1 cellular context compared by ENCODE assay signal in genomic region chr16:57144027-57144426, GRCh38.
TF ChIP-seq lines count a peak whose summit lies in the region.

No MANE protein-coding gene starts in this region.

TF ChIP-seq in H1, 55 proteins besides CTCF, POLR2A, EP300 and RAD21:
- TF ChIP-seq CEBPB (IDR thresholded peaks at IDR 0.05; ENCODE audit: low read depth, low read length) (no peak), SP1 (IDR thresholded peaks at IDR 0.05; ENCODE audit: low read depth, low read length) (no peak), BRCA1 (IDR thresholded peaks at IDR 0.05; ENCODE audit: low read depth, low read length) (no peak), SP2 (IDR thresholded peaks at IDR 0.05; ENCODE audit: low read length) (no peak), RNF2 (IDR thresholded peaks at IDR 0.05; ENCODE audit: borderline replicate concordance, low read depth, low read length, missing control alignments, poor library complexity, severe bottlenecking) (no peak), CHD2 (IDR thresholded peaks at IDR 0.05; ENCODE audit: low read length) (no peak), ASH2L (IDR thresholded peaks at IDR 0.05; ENCODE audit: low read length) (no peak), KDM1A (IDR thresholded peaks at IDR 0.05; ENCODE audit: borderline replicate concordance, low read length) (no peak), GABPA (IDR thresholded peaks at IDR 0.05; ENCODE audit: borderline replicate concordance, insufficient read depth, low read length) (no peak), KDM4A (IDR thresholded peaks at IDR 0.05; ENCODE audit: low read depth, low read length, severe bottlenecking) (no peak)
